ENCODE assay signal across 8 cellular contexts in genomic region chr7:5420108-5420840, GRCh38. TPM values are rescaled to one million over a fixed set of nuclear protein-coding genes. Genes with fewer than 3 reads are reported as not detected.
DNase-seq lines count a peak whose midpoint lies in the region; ATAC-seq and TF ChIP-seq lines count a peak whose summit lies in the region.

No MANE protein-coding gene starts in this region.

- in situ Hi-C loops in GM13977 (cut with MboI; ENCODE audit: low pct_unique_long_range_greater_than_20kb, low sequenced_read_pairs, unreplicated experiment) = no loop called here

- ATAC-seq in right lobe of liver (peak in 3 of 4 donors; percentile 1 to 3 (median 2)), esophagus mucosa (no peak)

- TF ChIP-seq POLR2A in right lobe of liver (IDR thresholded peaks at IDR 0.05) (no peak), suprapubic skin (IDR thresholded peaks at IDR 0.05) (no peak)

- TF ChIP-seq CTCF in BJ (IDR thresholded peaks at IDR 0.05; ENCODE audit: insufficient read depth, low read depth, low read length) (no peak), right lobe of liver (IDR thresholded peaks at IDR 0.05) (no peak), suprapubic skin (IDR thresholded peaks at IDR 0.05) (no peak), GM13977 (IDR thresholded peaks at IDR 0.05; ENCODE audit: extremely low read depth, insufficient read depth, missing control alignments) (no peak)

- H3K4me3 ChIP-seq in BJ (ENCODE audit: low read depth, low read length) (peak overlapping the region; percentile 67), right lobe of liver (peak overlapping the region; percentile 83 to 87 (median 83)), suprapubic skin (peak overlapping the region; percentile 82)

- TF ChIP-seq EP300 in suprapubic skin (IDR thresholded peaks at IDR 0.05) = no peak

- H3K36me3 ChIP-seq in BJ (ENCODE audit: control insufficient read depth, insufficient read depth, low read length) (peaks cover 7% of the 10 kb centered on the region), right lobe of liver (no peaks in the 10 kb centered on the region), suprapubic skin (no peaks in the 10 kb centered on the region)

- H3K4me1 ChIP-seq in right lobe of liver (peaks cover 0 to 21% (median 9%) of the 10 kb centered on the region in 4 donors), suprapubic skin (peaks cover 28% of the 10 kb centered on the region)

- no peaks in the 10 kb centered on the region for H3K9me3 ChIP-seq in right lobe of liver
- no peaks in the 10 kb centered on the region for H3K9me3 ChIP-seq in suprapubic skin

- no peak for DNase-seq in BJ (ENCODE audit: low read depth)
- DNase-seq in M059J (ENCODE audit: low read depth) = peak; percentile 30
- DNase-seq in caudate nucleus (lab: John Stamatoyannopoulos, UW) = peak in 23 of 61 donors; percentile 14 to 64 (median 43)
- peak; percentile 54 to 70 (median 62) for DNase-seq in right lobe of liver
- no peak for DNase-seq in suprapubic skin (ENCODE audit: low spot score in 2 of 2)
- no peak for DNase-seq in SHP77 (lab: John Stamatoyannopoulos, UW)
- DNase-seq in GM13977 (ENCODE audit: low spot score) = no peak

- H3K27me3 ChIP-seq in BJ (ENCODE audit: control insufficient read depth, insufficient read depth, low read length) (no peaks in the 10 kb centered on the region), right lobe of liver (no peaks in the 10 kb centered on the region), suprapubic skin (no peaks in the 10 kb centered on the region)

- intact Hi-C loops in right lobe of liver (cut with DNase I) = no loop called here

- POLR2A ChIA-PET in BJ (lab: Charles Lee) = no interaction called here

- H3K27ac ChIP-seq in caudate nucleus (ENCODE audit: low read depth, low read length) (peak overlapping the region; percentile 93), right lobe of liver (peak overlapping the region; percentile 78 to 99 (median 98)), suprapubic skin (peak overlapping the region; percentile 98)

- no CpG with 5 or more reads among the region's 75 CpGs for WGBS in right lobe of liver (ENCODE audit: insufficient coverage, low coverage, low lambda C conversion rate, missing lambda C conversion rate)
- 0% methylated on average over 30 of the region's 75 CpGs for WGBS in suprapubic skin

- CTCF ChIA-PET in BJ (lab: Yijun Ruan, JAX) = interaction anchor here (0.6 to 0.7 kb wide), 2 partner anchors 22 to 141 kb away, joined by 3 read pairs; no protein-coding TSS in a partner anchor

RNA-seq across cellular contexts. Expression of gene TNRC18, which starts 3.4 kb away (rescaled TPM):
- polyA plus RNA-seq in BJ (2011; rRNA removed) = 18.1 and 20.1 TPM in 2 replicates
- 33.3 and 39.5 TPM in 2 replicates for polyA minus RNA-seq in BJ (2011; rRNA and poly(A)+ RNA removed)
- total RNA-seq in M059J (2014; rRNA removed; shearing (Covaris generic)) = 10.9 and 21.3 TPM in 2 replicates
- total RNA-seq in right lobe of liver = 10 to 100 TPM; 27.0 to 36.9 (median 30.5) TPM
- total RNA-seq in suprapubic skin = 100 to 1,000 TPM in 2 of 4 donors, 10 to 100 TPM in 2; 81.1 to 160 (median 104) TPM
- total RNA-seq in esophagus mucosa = 26.2 TPM

Comparison
In these comparisons a context has a peak if more than half of its experiments do, and no peak if none do; other contexts are left out.
1. DNase-seq: peak in M059J (single experiment) and right lobe of liver (3 of 3); none in BJ (single experiment), suprapubic skin (0 of 2), SHP77 (0 of 2) and GM13977 (single experiment).
2. Peak in every context shown above with its lines, with median percentiles within 50 percentile points of each other: H3K4me3 ChIP-seq and H3K27ac ChIP-seq.